29 cellular contexts compared by ENCODE assay signal in genomic region chr22:27692243-27692642, GRCh38.
DNase-seq lines count a peak whose midpoint lies in the region; ATAC-seq and TF ChIP-seq lines count a peak whose summit lies in the region.
"Had no signal": no experiment of that assay in that cellular context is flagged by ENCODE, and none has a peak within 500 bp of the region (broad histone marks: within the 10 kb centered on the region; RNA-seq: fewer than 3 reads in every experiment).

No MANE protein-coding gene starts in this region.

- no peaks in the 10 kb centered on the region for H3K4me1 Mint-ChIP-seq in glutamatergic neuron (ENCODE audit: low read depth, unreplicated experiment)
- H3K4me1 Mint-ChIP-seq: activated B cell treated with CpG ODN at 0.5 μM for 24 hours; activated CD8-positive, alpha-beta memory T cell treated with anti-CD3 and anti-CD28 coated beads, Interleukin-2, amount 10 ng/mL, durations not matched to agents 7 days and 5 days had no signal

- H4K8ac ChIP-seq in neuronal stem cell (ENCODE audit: low read depth, low read length) = no peak overlapping the region

- H4K91ac ChIP-seq in neuronal stem cell (ENCODE audit: low read depth, low read length, poor library complexity) = no peak overlapping the region

- H3K14ac ChIP-seq in neuronal stem cell (ENCODE audit: low read length) = no peak overlapping the region

- H3K23ac ChIP-seq in neuronal stem cell (ENCODE audit: low read depth, low read length, poor library complexity) = no peak overlapping the region

- H3K27me3 ChIP-seq in BJ (ENCODE audit: control insufficient read depth, insufficient read depth, low read length) (no peaks in the 10 kb centered on the region; the same call in 1 of the 2 replicates), neuronal stem cell (ENCODE audit: control insufficient read depth in 3 of 3, insufficient read depth in 3 of 3, low read depth in 1 of 3, low read length in 3 of 3) (no peaks in the 10 kb centered on the region), mammary epithelial cell (ENCODE audit: insufficient read depth, low read length) (no peaks in the 10 kb centered on the region)
- H3K27me3 ChIP-seq: BLaER1 treated with 17β-estradiol and CSF1 and Interleukin-3, amounts not matched to agents 10 nM and 100 nM; vagina had no signal

- no TSS peak for BruUV-seq in mammary epithelial cell (replicated peaks; lab: Mats Ljungman, UMichigan)

- H3K36me3 ChIP-seq in BJ (ENCODE audit: control insufficient read depth, insufficient read depth, low read length) (no peaks in the 10 kb centered on the region), neuronal stem cell (replicated peaks in 1 of 2; ENCODE audit: control insufficient read depth in 2 of 2, insufficient read depth in 2 of 2, low read length in 2 of 2) (no peaks in the 10 kb centered on the region), mammary epithelial cell (ENCODE audit: insufficient read depth, low read length) (no peaks in the 10 kb centered on the region)
- H3K36me3 ChIP-seq: BLaER1 treated with 17β-estradiol and CSF1 and Interleukin-3, amounts not matched to agents 10 nM and 100 nM; thoracic aorta; vagina had no signal

- no peak overlapping the region for H2BK5ac ChIP-seq in neuronal stem cell (ENCODE audit: low read length)

- H3K27me3 Mint-ChIP-seq in glutamatergic neuron (ENCODE audit: unreplicated experiment) = peaks cover 3% of the 10 kb centered on the region
- H3K27me3 Mint-ChIP-seq: activated B cell treated with CpG ODN at 0.5 μM for 24 hours; activated CD8-positive, alpha-beta memory T cell treated with anti-CD3 and anti-CD28 coated beads, Interleukin-2, amount 10 ng/mL, durations not matched to agents 7 days and 5 days had no signal

- no peak overlapping the region for H2AK5ac ChIP-seq in neuronal stem cell (ENCODE audit: low read depth, low read length)

- no peak overlapping the region for H3K18ac ChIP-seq in neuronal stem cell (ENCODE audit: low read length)

- ATAC-seq in activated CD4-positive, CD25-positive, alpha-beta regulatory T cell treated with anti-CD3 and anti-CD28 coated beads, Interleukin-2, amount 50 U/mL, for 24 hours = no peak
- no peak for ATAC-seq in GM19452 (IDR thresholded peaks at IDR 0.05; ENCODE audit: unreplicated experiment)
- ATAC-seq: A549; activated CD8-positive, alpha-beta memory T cell treated with anti-CD3 and anti-CD28 coated beads, Interleukin-2, amount 10 ng/mL, durations not matched to agents 7 days and 5 days; activated T-cell treated with anti-CD3 and anti-CD28 coated beads, Interleukin-2, amount 50 U/mL, for 72 hours; effector memory CD8-positive, alpha-beta T cell; Panc1; psoas muscle had no signal

- H2AFZ ChIP-seq in neuronal stem cell (ENCODE audit: low read length) (peak overlapping the region; percentile 4), mammary epithelial cell (ENCODE audit: low read depth, low read length) (no peak overlapping the region)

- H3K9me3 ChIP-seq in neuronal stem cell (replicated peaks in 1 of 2; ENCODE audit: control insufficient read depth in 2 of 2, insufficient read depth in 1 of 2, low read depth in 1 of 2, low read length in 2 of 2) (peaks cover 0 to 12% of the 10 kb centered on the region in 2 donors), mammary epithelial cell (replicated peaks; ENCODE audit: insufficient read depth, low read length) (peaks cover 4% of the 10 kb centered on the region)
- H3K9me3 ChIP-seq: vagina had no signal

- H3K36me3 Mint-ChIP-seq in glutamatergic neuron (ENCODE audit: unreplicated experiment) = peaks cover 3% of the 10 kb centered on the region
- H3K36me3 Mint-ChIP-seq: activated CD8-positive, alpha-beta memory T cell treated with anti-CD3 and anti-CD28 coated beads, Interleukin-2, amount 10 ng/mL, durations not matched to agents 7 days and 5 days had no signal

- no peak for DNase-seq in BJ (ENCODE audit: low read depth)
- peak; percentile 15 for DNase-seq in M059J (ENCODE audit: low read depth)
- DNase-seq in choroid plexus epithelial cell (ENCODE audit: low read depth) = peak; percentile 24
- DNase-seq in neuronal stem cell (ENCODE audit: low spot score) = no peak
- DNase-seq in glutamatergic neuron = no peak
- no peak for DNase-seq in mammary epithelial cell
- DNase-seq: activated B cell treated with CpG ODN at 0.5 μM for 24 hours; activated CD8-positive, alpha-beta memory T cell treated with anti-CD3 and anti-CD28 coated beads, Interleukin-2, amount 10 ng/mL, durations not matched to agents 7 days and 5 days; activated naive CD4-positive, alpha-beta T cell; activated T-cell treated with anti-CD3 and anti-CD28 coated beads, Interleukin-2, amount 50 U/mL, for 72 hours; DMS53; effector memory CD8-positive, alpha-beta T cell; GF-D8; hippocampal formation; NCI-H1105; NCI-H187 treated with DMSO at 0.1 percent for 48 hours; NCI-H2171 treated with DMSO at 0.1 percent for 48 hours; NCI-H524 treated with DMSO at 0.1 percent for 48 hours; nucleus accumbens; psoas muscle; SIG-M5; stimulated activated naive CD4-positive, alpha-beta T cell treated with Interleukin-2 at 50 U/mL for 16 hours had no signal

- no peaks in the 10 kb centered on the region for H4K20me1 ChIP-seq in mammary epithelial cell (ENCODE audit: insufficient read depth, low read length)
- H4K20me1 ChIP-seq: BLaER1 treated with 17β-estradiol and CSF1 and Interleukin-3, amounts not matched to agents 10 nM and 100 nM had no signal

- H3K79me1 ChIP-seq in neuronal stem cell (ENCODE audit: low read depth, low read length) = no peaks in the 10 kb centered on the region

- no peak overlapping the region for H3K27ac Mint-ChIP-seq in glutamatergic neuron (ENCODE audit: unreplicated experiment)
- H3K27ac Mint-ChIP-seq: activated B cell treated with CpG ODN at 0.5 μM for 24 hours; activated CD8-positive, alpha-beta memory T cell treated with anti-CD3 and anti-CD28 coated beads, Interleukin-2, amount 10 ng/mL, durations not matched to agents 7 days and 5 days; activated T-cell treated with anti-CD3 and anti-CD28 coated beads, Interleukin-2, amount 50 U/mL, for 72 hours; effector memory CD8-positive, alpha-beta T cell had no signal

- H3K27ac ChIP-seq in neuronal stem cell (replicated peaks; ENCODE audit: low read length) (no peak overlapping the region), mammary epithelial cell (ENCODE audit: insufficient read depth, low read depth, low read length) (no peak overlapping the region)
- H3K27ac ChIP-seq: A549; BLaER1 treated with 17β-estradiol and CSF1 and Interleukin-3, amounts not matched to agents 10 nM and 100 nM; psoas muscle; thoracic aorta; vagina had no signal

- no peak overlapping the region for H2BK12ac ChIP-seq in neuronal stem cell (ENCODE audit: low read length)

- in situ Hi-C loops in mammary epithelial cell (cut with MboI; ENCODE audit: low sequenced_read_pairs in 2 of 2) = no loop called here

- intact Hi-C loops in mammary epithelial cell (cut with micrococcal nuclease) = no loop called here

- POLR2A ChIA-PET in BJ (lab: Charles Lee) = interaction anchor here (0.6 kb wide), 1 partner anchor 230 kb away, joined by 3 read pairs; no protein-coding TSS in a partner anchor

- H3K9ac ChIP-seq in neuronal stem cell (ENCODE audit: low read depth, low read length, poor library complexity) (no peak overlapping the region), mammary epithelial cell (ENCODE audit: insufficient read depth, low read length) (no peak overlapping the region)
- H3K9ac ChIP-seq: BLaER1 treated with 17β-estradiol and CSF1 and Interleukin-3, amounts not matched to agents 10 nM and 100 nM had no signal

- H3K4me2 ChIP-seq in neuronal stem cell (ENCODE audit: insufficient read depth, low read length, poor library complexity, severe bottlenecking) = no peak overlapping the region
- no peak overlapping the region for H3K4me2 ChIP-seq in mammary epithelial cell (ENCODE audit: insufficient read depth, low read depth, low read length)
- H3K4me2 ChIP-seq: A549; BLaER1 treated with 17β-estradiol and CSF1 and Interleukin-3, amounts not matched to agents 10 nM and 100 nM had no signal

- TF ChIP-seq CTCF in BJ (IDR thresholded peaks at IDR 0.05; ENCODE audit: insufficient read depth, low read depth, low read length) (peak; percentile 31; the same call in 1 of the 2 replicates), choroid plexus epithelial cell (conservative IDR thresholded peaks at IDR 0.05; ENCODE audit: low read depth, low read length) (peak; percentile 37), glutamatergic neuron (IDR thresholded peaks at IDR 0.05; ENCODE audit: partially characterized antibody, unreplicated experiment) (no peak), mammary epithelial cell (conservative IDR thresholded peaks at IDR 0.05 in 1 of 2, IDR thresholded peaks at IDR 0.05 in 1 of 2; ENCODE audit: extremely low read depth in 1 of 2, insufficient read depth in 1 of 2, low read depth in 1 of 2, low read length in 2 of 2) (no peak)

- no peak overlapping the region for H2BK120ac ChIP-seq in neuronal stem cell (ENCODE audit: low read depth, low read length)

- no peak overlapping the region for H3K4ac ChIP-seq in neuronal stem cell (ENCODE audit: low read length)

- peaks cover 1% of the 10 kb centered on the region for H3K9me3 Mint-ChIP-seq in glutamatergic neuron (ENCODE audit: unreplicated experiment)

- H3K4me1 ChIP-seq in neuronal stem cell (ENCODE audit: control insufficient read depth in 2 of 2, insufficient read depth in 1 of 2, low read depth in 1 of 2, low read length in 2 of 2) (peaks cover 0 to under 1% of the 10 kb centered on the region in 2 donors), mammary epithelial cell (ENCODE audit: insufficient read depth, low read length) (no peaks in the 10 kb centered on the region)
- H3K4me1 ChIP-seq: vagina had no signal

- CTCF ChIA-PET in BJ (lab: Yijun Ruan, JAX) (no interaction called here), mammary epithelial cell (lab: Charles Lee; ENCODE audit: low non-redundant PET) (no interaction called here)

- H3K4me3 ChIP-seq in BJ (ENCODE audit: low read depth, low read length) (no peak overlapping the region), choroid plexus epithelial cell (ENCODE audit: low read depth, low read length) (no peak overlapping the region), neuronal stem cell (ENCODE audit: low read length in 2 of 2) (no peak overlapping the region), mammary epithelial cell (replicated peaks in 1 of 3; ENCODE audit: insufficient read depth in 1 of 3, low read depth in 2 of 3, low read length in 3 of 3) (no peak overlapping the region)
- H3K4me3 ChIP-seq: A549; BLaER1 treated with 17β-estradiol and CSF1 and Interleukin-3, amounts not matched to agents 10 nM and 100 nM; psoas muscle; thoracic aorta; vagina had no signal

- WGBS in neuronal stem cell (ENCODE audit: extremely low coverage in 2 of 2, insufficient read length in 2 of 2, insufficient replicate concordance in 1 of 2), 2 donors = no CpG with 5 or more reads among the region's 4 CpGs
- 58% methylated on average over 4 of the region's 4 CpGs for WGBS in mammary epithelial cell (ENCODE audit: low coverage, missing lambda C conversion rate)

- no peak overlapping the region for H3K4me3 Mint-ChIP-seq in glutamatergic neuron (ENCODE audit: unreplicated experiment)
- H3K4me3 Mint-ChIP-seq: activated B cell treated with CpG ODN at 0.5 μM for 24 hours; activated CD8-positive, alpha-beta memory T cell treated with anti-CD3 and anti-CD28 coated beads, Interleukin-2, amount 10 ng/mL, durations not matched to agents 7 days and 5 days; activated T-cell treated with anti-CD3 and anti-CD28 coated beads, Interleukin-2, amount 50 U/mL, for 72 hours; effector memory CD8-positive, alpha-beta T cell had no signal

- no peaks in the 10 kb centered on the region for H3K79me2 ChIP-seq in mammary epithelial cell (ENCODE audit: insufficient read depth, low read length)

- dilution Hi-C loops in mammary epithelial cell (cut with HindIII; ENCODE audit: low sequenced_read_pairs) = loop anchor here (10.0 kb wide), 2 partner anchors 357 to 647 kb away; no protein-coding TSS in a partner anchor

- H2BK15ac ChIP-seq in neuronal stem cell (ENCODE audit: low read length) = no peak overlapping the region

Comparison
In these comparisons a context has a peak if more than half of its experiments do, and no peak if none do; other contexts are left out.
1. DNase-seq: peak in M059J (single experiment) and choroid plexus epithelial cell (single experiment); none in BJ (single experiment), neuronal stem cell (single experiment), glutamatergic neuron (single experiment) and mammary epithelial cell (single experiment).
2. CTCF ChIP-seq: peak in BJ (single experiment) and choroid plexus epithelial cell (single experiment); none in glutamatergic neuron (single experiment) and mammary epithelial cell (0 of 2).